In genomic region chr5:68139601-68140441, GRCh38 we compare ENCODE assay signal across 2 cellular contexts.
TF ChIP-seq lines count a peak whose summit lies in the region.

No MANE protein-coding gene starts in this region.

TF ChIP-seq in H1, 55 proteins besides CTCF, POLR2A, EP300 and RAD21:
- no peak for TF ChIP-seq CBX5 (IDR thresholded peaks at IDR 0.05; ENCODE audit: low read depth, low read length)
- peak; percentile 55; the same call in 1 of the 2 replicates for TF ChIP-seq MAFK (IDR thresholded peaks at IDR 0.05; ENCODE audit: low read depth, low read length)
TF ChIP-seq in H1: peak in this region for 1.

TF ChIP-seq in GM23338, 12 proteins besides CTCF, POLR2A, EP300 and RAD21:
- TF ChIP-seq STAT1 (IDR thresholded peaks at IDR 0.05; ENCODE audit: unreplicated experiment), result no peak
- TF ChIP-seq, protein P1, sequence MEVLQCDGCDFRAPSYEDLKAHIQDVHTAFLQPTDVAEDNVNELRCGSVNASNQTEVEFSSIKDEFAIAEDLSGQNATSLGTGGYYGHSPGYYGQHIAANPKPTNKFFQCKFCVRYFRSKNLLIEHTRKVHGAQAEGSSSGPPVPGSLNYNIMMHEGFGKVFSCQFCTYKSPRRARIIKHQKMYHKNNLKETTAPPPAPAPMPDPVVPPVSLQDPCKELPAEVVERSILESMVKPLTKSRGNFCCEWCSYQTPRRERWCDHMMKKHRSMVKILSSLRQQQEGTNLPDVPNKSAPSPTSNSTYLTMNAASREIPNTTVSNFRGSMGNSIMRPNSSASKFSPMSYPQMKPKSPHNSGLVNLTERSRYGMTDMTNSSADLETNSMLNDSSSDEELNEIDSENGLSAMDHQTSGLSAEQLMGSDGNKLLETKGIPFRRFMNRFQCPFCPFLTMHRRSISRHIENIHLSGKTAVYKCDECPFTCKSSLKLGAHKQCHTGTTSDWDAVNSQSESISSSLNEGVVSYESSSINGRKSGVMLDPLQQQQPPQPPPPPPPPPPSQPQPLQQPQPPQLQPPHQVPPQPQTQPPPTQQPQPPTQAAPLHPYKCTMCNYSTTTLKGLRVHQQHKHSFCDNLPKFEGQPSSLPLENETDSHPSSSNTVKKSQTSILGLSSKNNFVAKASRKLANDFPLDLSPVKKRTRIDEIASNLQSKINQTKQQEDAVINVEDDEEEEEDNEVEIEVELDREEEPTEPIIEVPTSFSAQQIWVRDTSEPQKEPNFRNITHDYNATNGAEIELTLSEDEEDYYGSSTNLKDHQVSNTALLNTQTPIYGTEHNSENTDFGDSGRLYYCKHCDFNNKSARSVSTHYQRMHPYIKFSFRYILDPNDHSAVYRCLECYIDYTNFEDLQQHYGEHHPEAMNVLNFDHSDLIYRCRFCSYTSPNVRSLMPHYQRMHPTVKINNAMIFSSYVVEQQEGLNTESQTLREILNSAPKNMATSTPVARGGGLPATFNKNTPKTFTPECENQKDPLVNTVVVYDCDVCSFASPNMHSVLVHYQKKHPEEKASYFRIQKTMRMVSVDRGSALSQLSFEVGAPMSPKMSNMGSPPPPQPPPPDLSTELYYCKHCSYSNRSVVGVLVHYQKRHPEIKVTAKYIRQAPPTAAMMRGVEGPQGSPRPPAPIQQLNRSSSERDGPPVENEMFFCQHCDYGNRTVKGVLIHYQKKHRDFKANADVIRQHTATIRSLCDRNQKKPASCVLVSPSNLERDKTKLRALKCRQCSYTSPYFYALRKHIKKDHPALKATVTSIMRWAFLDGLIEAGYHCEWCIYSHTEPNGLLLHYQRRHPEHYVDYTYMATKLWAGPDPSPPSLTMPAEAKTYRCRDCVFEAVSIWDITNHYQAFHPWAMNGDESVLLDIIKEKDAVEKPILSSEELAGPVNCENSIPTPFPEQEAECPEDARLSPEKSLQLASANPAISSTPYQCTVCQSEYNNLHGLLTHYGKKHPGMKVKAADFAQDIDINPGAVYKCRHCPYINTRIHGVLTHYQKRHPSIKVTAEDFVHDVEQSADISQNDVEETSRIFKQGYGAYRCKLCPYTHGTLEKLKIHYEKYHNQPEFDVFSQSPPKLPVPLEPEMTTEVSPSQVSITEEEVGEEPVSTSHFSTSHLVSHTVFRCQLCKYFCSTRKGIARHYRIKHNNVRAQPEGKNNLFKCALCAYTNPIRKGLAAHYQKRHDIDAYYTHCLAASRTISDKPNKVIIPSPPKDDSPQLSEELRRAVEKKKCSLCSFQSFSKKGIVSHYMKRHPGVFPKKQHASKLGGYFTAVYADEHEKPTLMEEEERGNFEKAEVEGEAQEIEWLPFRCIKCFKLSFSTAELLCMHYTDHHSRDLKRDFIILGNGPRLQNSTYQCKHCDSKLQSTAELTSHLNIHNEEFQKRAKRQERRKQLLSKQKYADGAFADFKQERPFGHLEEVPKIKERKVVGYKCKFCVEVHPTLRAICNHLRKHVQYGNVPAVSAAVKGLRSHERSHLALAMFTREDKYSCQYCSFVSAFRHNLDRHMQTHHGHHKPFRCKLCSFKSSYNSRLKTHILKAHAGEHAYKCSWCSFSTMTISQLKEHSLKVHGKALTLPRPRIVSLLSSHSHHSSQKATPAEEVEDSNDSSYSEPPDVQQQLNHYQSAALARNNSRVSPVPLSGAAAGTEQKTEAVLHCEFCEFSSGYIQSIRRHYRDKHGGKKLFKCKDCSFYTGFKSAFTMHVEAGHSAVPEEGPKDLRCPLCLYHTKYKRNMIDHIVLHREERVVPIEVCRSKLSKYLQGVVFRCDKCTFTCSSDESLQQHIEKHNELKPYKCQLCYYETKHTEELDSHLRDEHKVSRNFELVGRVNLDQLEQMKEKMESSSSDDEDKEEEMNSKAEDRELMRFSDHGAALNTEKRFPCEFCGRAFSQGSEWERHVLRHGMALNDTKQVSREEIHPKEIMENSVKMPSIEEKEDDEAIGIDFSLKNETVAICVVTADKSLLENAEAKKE (CRISPR knock-in tag; IDR thresholded peaks at IDR 0.05), result no peak
- no peak for TF ChIP-seq EZH2phosphoT487 (IDR thresholded peaks at IDR 0.05; ENCODE audit: unreplicated experiment)
- TF ChIP-seq NANOG (IDR thresholded peaks at IDR 0.05; ENCODE audit: borderline replicate concordance), result no peak
- no peak for TF ChIP-seq ZNF331 (CRISPR knock-in tag; IDR thresholded peaks at IDR 0.05; ENCODE audit: low read depth)
- no peak for TF ChIP-seq ZNF114 (CRISPR knock-in tag; IDR thresholded peaks at IDR 0.05)
- TF ChIP-seq POLR2AphosphoS5 (IDR thresholded peaks at IDR 0.05; ENCODE audit: low read depth), result no peak
- no peak for TF ChIP-seq EZH2 (IDR thresholded peaks at IDR 0.05; ENCODE audit: low read depth, unreplicated experiment)
- TF ChIP-seq, protein P2, sequence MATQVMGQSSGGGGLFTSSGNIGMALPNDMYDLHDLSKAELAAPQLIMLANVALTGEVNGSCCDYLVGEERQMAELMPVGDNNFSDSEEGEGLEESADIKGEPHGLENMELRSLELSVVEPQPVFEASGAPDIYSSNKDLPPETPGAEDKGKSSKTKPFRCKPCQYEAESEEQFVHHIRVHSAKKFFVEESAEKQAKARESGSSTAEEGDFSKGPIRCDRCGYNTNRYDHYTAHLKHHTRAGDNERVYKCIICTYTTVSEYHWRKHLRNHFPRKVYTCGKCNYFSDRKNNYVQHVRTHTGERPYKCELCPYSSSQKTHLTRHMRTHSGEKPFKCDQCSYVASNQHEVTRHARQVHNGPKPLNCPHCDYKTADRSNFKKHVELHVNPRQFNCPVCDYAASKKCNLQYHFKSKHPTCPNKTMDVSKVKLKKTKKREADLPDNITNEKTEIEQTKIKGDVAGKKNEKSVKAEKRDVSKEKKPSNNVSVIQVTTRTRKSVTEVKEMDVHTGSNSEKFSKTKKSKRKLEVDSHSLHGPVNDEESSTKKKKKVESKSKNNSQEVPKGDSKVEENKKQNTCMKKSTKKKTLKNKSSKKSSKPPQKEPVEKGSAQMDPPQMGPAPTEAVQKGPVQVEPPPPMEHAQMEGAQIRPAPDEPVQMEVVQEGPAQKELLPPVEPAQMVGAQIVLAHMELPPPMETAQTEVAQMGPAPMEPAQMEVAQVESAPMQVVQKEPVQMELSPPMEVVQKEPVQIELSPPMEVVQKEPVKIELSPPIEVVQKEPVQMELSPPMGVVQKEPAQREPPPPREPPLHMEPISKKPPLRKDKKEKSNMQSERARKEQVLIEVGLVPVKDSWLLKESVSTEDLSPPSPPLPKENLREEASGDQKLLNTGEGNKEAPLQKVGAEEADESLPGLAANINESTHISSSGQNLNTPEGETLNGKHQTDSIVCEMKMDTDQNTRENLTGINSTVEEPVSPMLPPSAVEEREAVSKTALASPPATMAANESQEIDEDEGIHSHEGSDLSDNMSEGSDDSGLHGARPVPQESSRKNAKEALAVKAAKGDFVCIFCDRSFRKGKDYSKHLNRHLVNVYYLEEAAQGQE (IDR thresholded peaks at IDR 0.05; ENCODE audit: unreplicated experiment), result no peak
- TF ChIP-seq, protein P3, sequence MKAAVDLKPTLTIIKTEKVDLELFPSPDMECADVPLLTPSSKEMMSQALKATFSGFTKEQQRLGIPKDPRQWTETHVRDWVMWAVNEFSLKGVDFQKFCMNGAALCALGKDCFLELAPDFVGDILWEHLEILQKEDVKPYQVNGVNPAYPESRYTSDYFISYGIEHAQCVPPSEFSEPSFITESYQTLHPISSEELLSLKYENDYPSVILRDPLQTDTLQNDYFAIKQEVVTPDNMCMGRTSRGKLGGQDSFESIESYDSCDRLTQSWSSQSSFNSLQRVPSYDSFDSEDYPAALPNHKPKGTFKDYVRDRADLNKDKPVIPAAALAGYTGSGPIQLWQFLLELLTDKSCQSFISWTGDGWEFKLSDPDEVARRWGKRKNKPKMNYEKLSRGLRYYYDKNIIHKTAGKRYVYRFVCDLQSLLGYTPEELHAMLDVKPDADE (IDR thresholded peaks at IDR 0.05), result no peak
- TF ChIP-seq CREB1 (CRISPR knock-in tag; IDR thresholded peaks at IDR 0.05; ENCODE audit: low read depth), result no peak
- no peak for TF ChIP-seq JUNB (IDR thresholded peaks at IDR 0.05; ENCODE audit: unreplicated experiment)
